In the genomic region with DNA sequence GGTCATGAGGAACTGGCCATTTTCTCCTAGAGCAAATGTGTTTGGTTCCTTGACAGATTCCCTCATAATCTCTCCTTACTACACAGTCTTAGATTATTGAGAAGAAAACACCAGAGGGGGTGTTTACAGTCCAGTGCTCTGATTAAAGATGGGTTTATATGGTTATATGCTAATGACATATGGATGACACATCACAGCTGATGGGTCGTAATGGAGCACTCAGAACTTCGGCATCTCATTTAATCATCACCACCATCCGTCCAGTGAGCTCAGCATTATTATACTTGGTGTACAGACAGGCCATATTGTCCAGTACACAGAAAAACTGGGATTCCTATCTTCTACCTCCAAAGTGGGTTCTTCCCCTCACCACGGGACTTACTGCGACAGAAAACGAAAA, we compare ENCODE assay signal across 26 cellular contexts. TPM values are rescaled to one million over a fixed set of nuclear protein-coding genes. Genes with fewer than 3 reads are reported as not detected.
"Had no signal": no experiment of that assay in that cellular context is flagged by ENCODE, and none has a peak within 500 bp of the region (broad histone marks: within the 10 kb centered on the region; RNA-seq: fewer than 3 reads in every experiment).

No MANE protein-coding gene starts in this region.

- H3K4me2 ChIP-seq: hepatocyte had no signal

- H3K4me3 ChIP-seq: esophagus muscularis mucosa, hepatocyte, ovary, right lobe of liver, tibial nerve had no signal

- H3K36me3 Mint-ChIP-seq: activated naive CD4-positive, alpha-beta T cell treated with anti-CD3 and anti-CD28 coated beads, Interleukin-2, amount 50 U/mL, for 24 hours; naive B cell had no signal

- H3K27me3 ChIP-seq: esophagus muscularis mucosa, hepatocyte, neutrophil, ovary, right lobe of liver, tibial nerve had no signal

- H3K27me3 Mint-ChIP-seq: activated naive CD4-positive, alpha-beta T cell treated with anti-CD3 and anti-CD28 coated beads, Interleukin-2, amount 50 U/mL, for 24 hours; progenitor cell of endocrine pancreas had no signal

- DNase-seq: activated B cell treated with CpG ODN at 0.5 μM for 24 hours; activated CD4-positive, alpha-beta T cell treated with anti-CD3 and anti-CD28 coated beads, Interleukin-2, amount 50 U/mL, for 1 hour; activated CD8-positive, alpha-beta T cell treated with anti-CD3 and anti-CD28 coated beads for 36 hours; activated naive CD8-positive, alpha-beta T cell treated with anti-CD3 and anti-CD28 coated beads, Interleukin-2, amount 50 U/mL, for 24 hours; activated T-cell treated with anti-CD3 and anti-CD28 coated beads, Interleukin-2, amount 50 U/mL, for 48 hours; endodermal cell; islet precursor cell; left ventricle myocardium superior; mammary epithelial cell; naive B cell; nephron progenitor cell; ovary; right lobe of liver; stimulated activated CD4-positive, alpha-beta T cell treated with anti-CD3 and anti-CD28 coated beads, Interleukin-2, amount 100 ng/mL, for 48 hours; stimulated activated naive CD4-positive, alpha-beta T cell treated with Interleukin-2 at 50 U/mL for 16 hours; T-helper 17 cell had no signal

- H3K4me1 ChIP-seq: esophagus muscularis mucosa, tibial nerve had no signal

- H3K9me3 ChIP-seq: esophagus muscularis mucosa, neutrophil, ovary, right lobe of liver, tibial nerve had no signal

- H3K27ac ChIP-seq: esophagus muscularis mucosa, hepatocyte, neutrophil, ovary, right lobe of liver, tibial nerve had no signal

- H3K36me3 ChIP-seq: esophagus muscularis mucosa, neutrophil, ovary, right lobe of liver, tibial nerve had no signal

- H3K27ac Mint-ChIP-seq: activated B cell treated with CpG ODN at 0.5 μM for 24 hours; activated CD8-positive, alpha-beta T cell treated with anti-CD3 and anti-CD28 coated beads for 36 hours; activated naive CD4-positive, alpha-beta T cell treated with anti-CD3 and anti-CD28 coated beads, Interleukin-2, amount 50 U/mL, for 24 hours; activated naive CD8-positive, alpha-beta T cell treated with anti-CD3 and anti-CD28 coated beads, Interleukin-2, amount 50 U/mL, for 24 hours; activated T-helper 2 cell treated with anti-CD3 and anti-CD28 coated beads, Interferon-gamma antibody, Interleukin-2, Interleukin-4, amounts not matched to agents 10 μg/mL and 5 μg/mL and 100 μg/mL, durations not matched to agents 14 hours and 24 hours and 36 hours; dendritic cell treated with granulocyte-macrophage colony-stimulating factor and Interleukin-4, amounts not matched to agents 40 ng/mL and 50 ng/mL, for 4 days; endodermal cell; T-helper 17 cell had no signal

- H3K4me1 Mint-ChIP-seq: activated B cell treated with CpG ODN at 0.5 μM for 24 hours; activated naive CD4-positive, alpha-beta T cell treated with anti-CD3 and anti-CD28 coated beads, Interleukin-2, amount 50 U/mL, for 24 hours; activated naive CD8-positive, alpha-beta T cell treated with anti-CD3 and anti-CD28 coated beads, Interleukin-2, amount 50 U/mL, for 24 hours; central memory CD8-positive, alpha-beta T cell; endodermal cell; naive B cell; T-helper 17 cell had no signal

- H3K9me3 Mint-ChIP-seq: activated B cell treated with CpG ODN at 0.5 μM for 24 hours; activated CD8-positive, alpha-beta T cell treated with anti-CD3 and anti-CD28 coated beads for 36 hours; activated naive CD4-positive, alpha-beta T cell treated with anti-CD3 and anti-CD28 coated beads, Interleukin-2, amount 50 U/mL, for 24 hours; activated naive CD8-positive, alpha-beta T cell treated with anti-CD3 and anti-CD28 coated beads, Interleukin-2, amount 50 U/mL, for 24 hours; activated T-helper 2 cell treated with anti-CD3 and anti-CD28 coated beads, Interferon-gamma antibody, Interleukin-2, Interleukin-4, amounts not matched to agents 10 μg/mL and 5 μg/mL and 100 μg/mL, durations not matched to agents 14 hours and 24 hours and 36 hours; central memory CD8-positive, alpha-beta T cell; dendritic cell treated with granulocyte-macrophage colony-stimulating factor and Interleukin-4, amounts not matched to agents 40 ng/mL and 50 ng/mL, for 4 days; nephron progenitor cell had no signal

- H2AFZ ChIP-seq: hepatocyte had no signal

- ATAC-seq: activated CD8-positive, alpha-beta T cell treated with anti-CD3 and anti-CD28 coated beads for 36 hours; activated naive CD8-positive, alpha-beta T cell treated with anti-CD3 and anti-CD28 coated beads, Interleukin-2, amount 50 U/mL, for 24 hours; left ventricle myocardium superior; T-helper 17 cell had no signal

- H3K4me3 Mint-ChIP-seq: activated B cell treated with CpG ODN at 0.5 μM for 24 hours; activated CD8-positive, alpha-beta T cell treated with anti-CD3 and anti-CD28 coated beads for 36 hours; activated naive CD4-positive, alpha-beta T cell treated with anti-CD3 and anti-CD28 coated beads, Interleukin-2, amount 50 U/mL, for 24 hours; activated naive CD8-positive, alpha-beta T cell treated with anti-CD3 and anti-CD28 coated beads, Interleukin-2, amount 50 U/mL, for 24 hours; central memory CD8-positive, alpha-beta T cell; dendritic cell treated with granulocyte-macrophage colony-stimulating factor and Interleukin-4, amounts not matched to agents 40 ng/mL and 50 ng/mL, for 4 days; endodermal cell; nephron progenitor cell; T-helper 17 cell had no signal

- H3K79me2 ChIP-seq: hepatocyte had no signal

RNA-seq across cellular contexts. Expression of gene NR5A2, which starts 22.4 kb away (rescaled TPM):
- total RNA-seq: activated CD8-positive, alpha-beta T cell treated with anti-CD3 and anti-CD28 coated beads for 36 hours; activated T-helper 2 cell treated with anti-CD3 and anti-CD28 coated beads, Interferon-gamma antibody, Interleukin-2, Interleukin-4, amounts not matched to agents 10 μg/mL and 5 μg/mL and 100 μg/mL, durations not matched to agents 14 hours and 24 hours and 36 hours; bronchial epithelial cell; mammary epithelial cell; T-helper 17 cell had no signal
